Comparison of ENCODE assay signal across 8 cellular contexts in the genomic region with DNA sequence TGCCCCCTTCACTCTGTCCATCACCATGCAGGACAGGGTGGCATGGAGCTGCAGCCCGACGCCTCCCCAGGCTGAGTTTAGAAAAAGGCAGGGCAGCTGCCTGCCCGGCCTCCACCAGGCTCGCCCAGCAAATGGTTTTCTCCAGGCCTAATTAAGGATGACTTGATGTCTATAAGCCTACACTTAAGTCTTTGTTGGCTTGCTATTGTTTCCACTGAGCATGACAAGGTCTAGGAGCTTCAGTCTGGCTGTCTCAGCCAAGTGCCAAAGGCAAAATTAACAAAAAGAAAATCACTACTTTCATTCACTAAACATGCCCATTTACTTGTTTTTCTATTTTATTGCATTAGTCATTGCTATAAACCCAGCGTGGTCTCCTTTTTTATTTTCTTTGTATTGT.
"Had no signal": no experiment of that assay in that cellular context is flagged by ENCODE, and none has a peak within 500 bp of the region (broad histone marks: within the 10 kb centered on the region; RNA-seq: fewer than 3 reads in every experiment).

No MANE protein-coding gene starts in this region.

- H2AFZ ChIP-seq: GM23248, GM23338 had no signal

- H3K4me2 ChIP-seq: GM23338 had no signal

- H3K4me3 ChIP-seq: GM23248, GM23338, HAP-1 had no signal

- H3K4me3 Mint-ChIP-seq: GM23338, H9, HFFc6 had no signal

- H3K27ac Mint-ChIP-seq: GM23338, H9, HFFc6 had no signal

- H3K9me3 ChIP-seq: HAP-1 had no signal

- H3K27ac ChIP-seq: GM23248 had no signal

- ATAC-seq: GM23338 had no signal

- H3K4me1 ChIP-seq: HAP-1 had no signal

- H3K9ac ChIP-seq: GM23248 had no signal

- H3K9me3 Mint-ChIP-seq: GM23338, H9 had no signal

- DNase-seq: GM23248, GOT3, H7, H9, HCEC 1CT, HFFc6 had no signal

- H3K36me3 ChIP-seq: HAP-1 had no signal
